In genomic region chr7:12257582-12257981, GRCh38 we compare ENCODE assay signal across 8 cellular contexts. TPM values are rescaled to one million over a fixed set of nuclear protein-coding genes. Genes with fewer than 3 reads are reported as not detected.
DNase-seq lines count a peak whose midpoint lies in the region; ATAC-seq and TF ChIP-seq lines count a peak whose summit lies in the region.

No MANE protein-coding gene starts in this region.

- DNase-seq in Right ventricle myocardium superior (no peak), cardiac septum (ENCODE audit: low spot score) (no peak), NCI-H2029 treated with DMSO at 0.1 percent for 48 hours (lab: John Stamatoyannopoulos, UW) (peak; percentile 22), choroid plexus epithelial cell (ENCODE audit: low read depth) (peak; percentile 66), skeletal muscle cell (ENCODE audit: low read depth) (peak; percentile 7), DMS 273 (lab: John Stamatoyannopoulos, UW; ENCODE audit: unreplicated experiment) (no peak), HEK293T (ENCODE audit: extremely low spot score) (no peak)

- POLR2A ChIA-PET in HEK293T (lab: Yijun Ruan, JAX) = no interaction called here

- TF ChIP-seq CTCF in choroid plexus epithelial cell (conservative IDR thresholded peaks at IDR 0.05; ENCODE audit: low read depth, low read length) = no peak

- H3K4me3 ChIP-seq in choroid plexus epithelial cell (ENCODE audit: low read depth, low read length) = no peak overlapping the region
- H3K4me3 ChIP-seq in skeletal muscle cell (ENCODE audit: low read depth, low read length) = no peak overlapping the region

- intact Hi-C loops in Right ventricle myocardium superior (cut with DNase I) = no loop called here
- intact Hi-C loops in cardiac septum (cut with DNase I) = no loop called here

- peak; percentile 29 for ATAC-seq in Right ventricle myocardium superior (ENCODE audit: poor library complexity)
- ATAC-seq in HG02678 (IDR thresholded peaks at IDR 0.05; ENCODE audit: unreplicated experiment) = peak; percentile 99

- CTCF ChIA-PET in HEK293T (lab: Yijun Ruan, JAX) = no interaction called here

TF ChIP-seq in HEK293T, 16 proteins besides CTCF, POLR2A, EP300 and RAD21:
- TF ChIP-seq FOXA1 (IDR thresholded peaks at IDR 0.05) = no peak
- TF ChIP-seq, protein P1, sequence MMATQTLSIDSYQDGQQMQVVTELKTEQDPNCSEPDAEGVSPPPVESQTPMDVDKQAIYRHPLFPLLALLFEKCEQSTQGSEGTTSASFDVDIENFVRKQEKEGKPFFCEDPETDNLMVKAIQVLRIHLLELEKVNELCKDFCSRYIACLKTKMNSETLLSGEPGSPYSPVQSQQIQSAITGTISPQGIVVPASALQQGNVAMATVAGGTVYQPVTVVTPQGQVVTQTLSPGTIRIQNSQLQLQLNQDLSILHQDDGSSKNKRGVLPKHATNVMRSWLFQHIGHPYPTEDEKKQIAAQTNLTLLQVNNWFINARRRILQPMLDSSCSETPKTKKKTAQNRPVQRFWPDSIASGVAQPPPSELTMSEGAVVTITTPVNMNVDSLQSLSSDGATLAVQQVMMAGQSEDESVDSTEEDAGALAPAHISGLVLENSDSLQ (IDR thresholded peaks at IDR 0.05) = no peak
- TF ChIP-seq BHLHE40 (IDR thresholded peaks at IDR 0.05; ENCODE audit: borderline replicate concordance) = no peak
- TF ChIP-seq ELF4 (IDR thresholded peaks at IDR 0.05) = no peak
- TF ChIP-seq ARNT (IDR thresholded peaks at IDR 0.05) = no peak
- no peak for TF ChIP-seq SUZ12 (IDR thresholded peaks at IDR 0.05)
- no peak for TF ChIP-seq HDGF (IDR thresholded peaks at IDR 0.05; ENCODE audit: borderline replicate concordance)
- TF ChIP-seq FOXM1 (IDR thresholded peaks at IDR 0.05; ENCODE audit: borderline replicate concordance) = no peak
- TF ChIP-seq ZNF384 (IDR thresholded peaks at IDR 0.05) = no peak
- TF ChIP-seq CTBP1 (IDR thresholded peaks at IDR 0.05; ENCODE audit: borderline replicate concordance) = no peak
- no peak for TF ChIP-seq FOXK2 (IDR thresholded peaks at IDR 0.05)
- TF ChIP-seq L3MBTL2 (conservative IDR thresholded peaks at IDR 0.05) = no peak
- no peak for TF ChIP-seq NFRKB (IDR thresholded peaks at IDR 0.05)
- TF ChIP-seq TARDBP (IDR thresholded peaks at IDR 0.05) = no peak
- TF ChIP-seq LEF1 (IDR thresholded peaks at IDR 0.05; ENCODE audit: borderline replicate concordance) = no peak
- TF ChIP-seq SP1 (IDR thresholded peaks at IDR 0.05) = no peak
TF ChIP-seq in HEK293T: peak in this region for 0.

RNA-seq across cellular contexts. Expression of gene TMEM106B, which starts 46.5 kb away (rescaled TPM):
- total RNA-seq in Right ventricle myocardium superior (43.2 TPM), cardiac septum (37.0 TPM)

Comparison
In these comparisons a context has a peak if more than half of its experiments do, and no peak if none do; other contexts are left out.
1. DNase-seq: peak in NCI-H2029 treated with DMSO at 0.1 percent for 48 hours (single experiment), choroid plexus epithelial cell (single experiment) and skeletal muscle cell (single experiment); none in Right ventricle myocardium superior (single experiment), cardiac septum (single experiment), DMS 273 (single experiment) and HEK293T (single experiment).